21 cellular contexts compared by ENCODE assay signal in genomic region chr4:31023109-31023508, GRCh38.
"Had no signal": no experiment of that assay in that cellular context is flagged by ENCODE, and none has a peak within 500 bp of the region (broad histone marks: within the 10 kb centered on the region; RNA-seq: fewer than 3 reads in every experiment).

No MANE protein-coding gene starts in this region.

- H3K4me1 ChIP-seq: pancreas, spleen, testis, tibial nerve, upper lobe of right lung, vagina had no signal

- H3K36me3 ChIP-seq: esophagus squamous epithelium, pancreas, spleen, tibial nerve, upper lobe of right lung, vagina had no signal

- H3K9me3 ChIP-seq: esophagus squamous epithelium, pancreas, spleen, testis, tibial nerve, upper lobe of right lung, vagina had no signal

- FAIRE-seq: islet of Langerhans, pancreas had no signal

- H3K27me3 ChIP-seq: esophagus squamous epithelium, pancreas, spleen, testis, tibial nerve, upper lobe of right lung, vagina had no signal

- DNase-seq: cortex of kidney; dorsolateral prefrontal cortex; effector memory CD4-positive, alpha-beta T cell; esophagus squamous epithelium; foreskin fibroblast; hypothalamus; mesendoderm; naive B cell; occipital lobe; pancreas; spleen; stimulated activated CD4-positive, alpha-beta T cell treated with anti-CD3 and anti-CD28 coated beads, Interleukin-15, amount 100 ng/mL, for 24 hours; stimulated activated CD4-positive, alpha-beta T cell treated with anti-CD3 and anti-CD28 coated beads, Interleukin-1b, Interleukin-23, amount 100 ng/mL, for 48 hours; stimulated activated CD4-positive, alpha-beta T cell treated with anti-CD3 and anti-CD28 coated beads, Interleukin-4, amount 100 ng/mL, for 24 hours; testis; upper lobe of right lung had no signal

- ATAC-seq: pancreas; sciatic nerve; stimulated activated memory B cell treated with anti-CD40 and anti-IgM and Interleukin-4, amounts not matched to agents 10 μg/mL and 1 μg/mL and 100 μg/mL, for 72 hours; upper lobe of right lung had no signal

- H3K27ac ChIP-seq: dorsolateral prefrontal cortex, esophagus squamous epithelium, pancreas, testis, tibial nerve, upper lobe of right lung, vagina had no signal

- H3K4me3 ChIP-seq: dorsolateral prefrontal cortex, esophagus squamous epithelium, pancreas, testis, tibial nerve, upper lobe of right lung, vagina had no signal
